3 cellular contexts compared by ENCODE assay signal in genomic region chr14:86601813-86602212, GRCh38.
"Had no signal": no experiment of that assay in that cellular context is flagged by ENCODE, and none has a peak within 500 bp of the region (broad histone marks: within the 10 kb centered on the region; RNA-seq: fewer than 3 reads in every experiment).

No MANE protein-coding gene starts in this region.

- DNase-seq: GDM1, GF-D8 had no signal

- ATAC-seq: GM12878 had no signal

- H3K4me3 ChIP-seq: GM12878 had no signal
